24 cellular contexts compared by ENCODE assay signal in the genomic region with DNA sequence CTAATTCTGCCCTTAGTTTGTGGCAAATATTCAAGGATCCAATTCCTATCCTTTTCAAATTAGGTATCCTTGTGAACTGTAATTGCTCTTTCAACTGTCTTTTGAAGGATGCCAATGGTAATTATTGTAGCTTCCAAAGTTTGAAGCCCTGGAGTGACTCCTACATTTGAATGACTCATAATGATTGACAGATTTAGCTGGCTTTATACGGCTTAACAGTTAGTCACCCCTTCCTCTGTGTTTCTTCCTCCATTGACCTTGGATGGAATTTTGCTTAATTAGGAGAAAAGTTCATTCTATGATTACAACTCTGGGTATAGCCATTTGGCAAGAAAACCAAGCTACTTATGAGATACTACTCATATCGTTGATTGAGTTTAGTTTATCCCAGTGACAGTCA.
DNase-seq lines count a peak whose midpoint lies in the region; TF ChIP-seq lines count a peak whose summit lies in the region.
"Had no signal": no experiment of that assay in that cellular context is flagged by ENCODE, and none has a peak within 500 bp of the region (broad histone marks: within the 10 kb centered on the region; RNA-seq: fewer than 3 reads in every experiment).

No MANE protein-coding gene starts in this region.

- no peaks in the 10 kb centered on the region for H3K9me2 ChIP-seq in neural cell (ENCODE audit: insufficient read depth, low read length)

- TF ChIP-seq RAD21 in neural cell (conservative IDR thresholded peaks at IDR 0.05) = no peak

- H3K9me3 ChIP-seq in neural cell (ENCODE audit: low read length) = no peaks in the 10 kb centered on the region
- H3K9me3 ChIP-seq in mesenchymal stem cell (ENCODE audit: control insufficient read depth, low read length) = no peaks in the 10 kb centered on the region
- H3K9me3 ChIP-seq: lower lobe of right lung, neutrophil, Peyer's patch, psoas muscle had no signal

- H4K20me1 ChIP-seq in neural cell (ENCODE audit: insufficient read depth) = no peaks in the 10 kb centered on the region

- no peaks in the 10 kb centered on the region for H3K79me1 ChIP-seq in mesenchymal stem cell (replicated peaks; ENCODE audit: low read length, poor library complexity, severe bottlenecking)

- H2BK120ac ChIP-seq in mesenchymal stem cell (ENCODE audit: low read depth, low read length) = no peak overlapping the region

- no peak overlapping the region for H3K23ac ChIP-seq in mesenchymal stem cell (ENCODE audit: low read length in 2 of 2)

- H2AFZ ChIP-seq in neural cell (ENCODE audit: low read depth, low read length) = no peak overlapping the region
- H2AFZ ChIP-seq in mesenchymal stem cell (ENCODE audit: low read depth, low read length) = no peak overlapping the region

- no peak overlapping the region for H2BK15ac ChIP-seq in mesenchymal stem cell (ENCODE audit: low read depth, poor library complexity, severe bottlenecking)

- no peaks in the 10 kb centered on the region for H3K36me3 ChIP-seq in neural cell (ENCODE audit: insufficient read depth, low read length)
- H3K36me3 ChIP-seq in mesenchymal stem cell (ENCODE audit: control insufficient read depth in 1 of 2, insufficient read depth in 2 of 2, low read depth in 1 of 2, low read length in 2 of 2) = no peaks in the 10 kb centered on the region
- H3K36me3 ChIP-seq: brain microvascular endothelial cell, lower lobe of right lung, neutrophil, Peyer's patch had no signal

- H3K4me1 ChIP-seq in mesenchymal stem cell (ENCODE audit: control insufficient read depth, insufficient read depth, low read depth, low read length) = no peaks in the 10 kb centered on the region
- H3K4me1 ChIP-seq: lower lobe of right lung, Peyer's patch, psoas muscle had no signal

- H4K91ac ChIP-seq in mesenchymal stem cell (ENCODE audit: low read length) = no peak overlapping the region

- H2BK12ac ChIP-seq in mesenchymal stem cell (ENCODE audit: low read length in 2 of 2) = no peak overlapping the region

- no peak overlapping the region for H2BK5ac ChIP-seq in mesenchymal stem cell (ENCODE audit: low read depth, low read length, poor library complexity, severe bottlenecking)

- H3K18ac ChIP-seq in mesenchymal stem cell (ENCODE audit: low read depth in 1 of 2, low read length in 2 of 2) = no peak overlapping the region

- H3K9ac ChIP-seq in neural cell (ENCODE audit: low read length) (no peak overlapping the region), mesenchymal stem cell (ENCODE audit: low read length) (no peak overlapping the region)

- DNase-seq in GM04503 (ENCODE audit: low read depth) (peak; percentile 8), NCI-H446 treated with DMSO at 0.1 percent for 48 hours (lab: John Stamatoyannopoulos, UW) (peak; percentile 24), dermis blood vessel endothelial cell (peak; percentile 21), mesenchymal stem cell (no peak), retina (no peak), DMS79 treated with DMSO at 0.1 percent for 48 hours (lab: John Stamatoyannopoulos, UW) (no peak), germinal center (ENCODE audit: low spot score) (no peak)
- DNase-seq: activated naive CD4-positive, alpha-beta T cell; activated T-cell treated with anti-CD3 and anti-CD28 coated beads, Interleukin-2, amount 50 U/mL, for 48 hours; brain microvascular endothelial cell; CD4-positive, alpha-beta memory T cell; DMS153; effector memory CD8-positive, alpha-beta T cell; lower lobe of right lung; NCI-H2081 treated with DMSO at 0.1 percent for 48 hours; NCI-H510A treated with DMSO at 0.1 percent for 48 hours; Peyer's patch; psoas muscle; stimulated activated CD4-positive, alpha-beta T cell treated with anti-CD3 and anti-CD28 coated beads, Interleukin-1b, Interleukin-23, amount 100 ng/mL, for 48 hours; T-helper 17 cell had no signal

- H2AK5ac ChIP-seq in mesenchymal stem cell (ENCODE audit: low read length, severe bottlenecking) = no peak overlapping the region

- H3K27ac ChIP-seq in neural cell (ENCODE audit: low read length) (peak overlapping the region; percentile 58), mesenchymal stem cell (ENCODE audit: low read length, poor library complexity, severe bottlenecking) (no peak overlapping the region)
- H3K27ac ChIP-seq: brain microvascular endothelial cell, lower lobe of right lung, neutrophil, Peyer's patch, psoas muscle, SK-N-MC, skin epidermis had no signal

- no peaks in the 10 kb centered on the region for H3F3A ChIP-seq in neural cell (ENCODE audit: insufficient read depth, low read length, poor library complexity, severe bottlenecking)

- H3K79me2 ChIP-seq in neural cell (replicated peaks; ENCODE audit: insufficient read depth, low read length) = no peaks in the 10 kb centered on the region

- H3K14ac ChIP-seq in mesenchymal stem cell (ENCODE audit: low read length in 2 of 2) = no peak overlapping the region

- no CpG with 5 or more reads among the region's 2 CpGs for WGBS in mesenchymal stem cell

- TF ChIP-seq EP300 in neural cell (conservative IDR thresholded peaks at IDR 0.05; ENCODE audit: poor library complexity, severe bottlenecking) = no peak

- H3K4me3 ChIP-seq in neural cell (ENCODE audit: low read length) = peak overlapping the region; percentile 33
- H3K4me3 ChIP-seq in mesenchymal stem cell (ENCODE audit: insufficient read depth in 1 of 2, low read depth in 1 of 2, low read length in 2 of 2) = no peak overlapping the region
- H3K4me3 ChIP-seq: lower lobe of right lung, Peyer's patch, psoas muscle, SK-N-MC, skin epidermis had no signal

- no peak overlapping the region for H3K4ac ChIP-seq in mesenchymal stem cell (ENCODE audit: low read depth in 1 of 2, low read length in 2 of 2)

- H3K27me3 ChIP-seq in neural cell (ENCODE audit: insufficient read depth, low read depth, low read length) = no peaks in the 10 kb centered on the region
- no peaks in the 10 kb centered on the region for H3K27me3 ChIP-seq in mesenchymal stem cell (ENCODE audit: control insufficient read depth in 1 of 2, insufficient read depth in 1 of 2, low read length in 2 of 2)
- H3K27me3 ChIP-seq: brain microvascular endothelial cell, neutrophil, Peyer's patch had no signal

- no peak for TF ChIP-seq CTCF in neural cell (IDR thresholded peaks at IDR 0.05; ENCODE audit: poor library complexity, severe bottlenecking)

- H4K8ac ChIP-seq in mesenchymal stem cell (ENCODE audit: low read length) = no peak overlapping the region

- H3K4me2 ChIP-seq in neural cell (ENCODE audit: low read length) = no peak overlapping the region
- H3K4me2 ChIP-seq in mesenchymal stem cell (ENCODE audit: low read length, poor library complexity, severe bottlenecking) = no peak overlapping the region

TF ChIP-seq in neural cell, 6 proteins besides CTCF, POLR2A, EP300 and RAD21:
- TF ChIP-seq REST (IDR thresholded peaks at IDR 0.05; ENCODE audit: borderline replicate concordance) = no peak
- no peak for TF ChIP-seq MXI1 (conservative IDR thresholded peaks at IDR 0.05; ENCODE audit: poor library complexity, severe bottlenecking)
- TF ChIP-seq POLR2AphosphoS5 (IDR thresholded peaks at IDR 0.05) = no peak
- TF ChIP-seq EZH2 (IDR thresholded peaks at IDR 0.05; ENCODE audit: borderline replicate concordance, insufficient read depth, low read length, poor library complexity, severe bottlenecking) = no peak
- no peak for TF ChIP-seq SMC3 (conservative IDR thresholded peaks at IDR 0.05; ENCODE audit: poor library complexity)
- no peak for TF ChIP-seq TAF1 (IDR thresholded peaks at IDR 0.05; ENCODE audit: low read depth)

Comparison
In these comparisons a context has a peak if more than half of its experiments do, and no peak if none do; other contexts are left out.
1. DNase-seq: peak in GM04503 (single experiment), NCI-H446 treated with DMSO at 0.1 percent for 48 hours (single experiment) and dermis blood vessel endothelial cell (single experiment); none in mesenchymal stem cell (single experiment), retina (single experiment), DMS79 treated with DMSO at 0.1 percent for 48 hours (single experiment) and germinal center (single experiment).